1 cellular context compared by ENCODE assay signal in genomic region chr3:73498764-73499622, GRCh38.
TF ChIP-seq lines count a peak whose summit lies in the region.

No MANE protein-coding gene starts in this region.

TF ChIP-seq in HepG2, 621 proteins besides CTCF, POLR2A, EP300 and RAD21 (continued from another document):
- TF ChIP-seq ZBTB26 (CRISPR knock-in tag; IDR thresholded peaks at IDR 0.05; ENCODE audit: borderline replicate concordance) (no peak), ATF6 (CRISPR knock-in tag; conservative IDR thresholded peaks at IDR 0.05) (no peak)
